ENCODE assay signal across 40 cellular contexts in the genomic region with DNA sequence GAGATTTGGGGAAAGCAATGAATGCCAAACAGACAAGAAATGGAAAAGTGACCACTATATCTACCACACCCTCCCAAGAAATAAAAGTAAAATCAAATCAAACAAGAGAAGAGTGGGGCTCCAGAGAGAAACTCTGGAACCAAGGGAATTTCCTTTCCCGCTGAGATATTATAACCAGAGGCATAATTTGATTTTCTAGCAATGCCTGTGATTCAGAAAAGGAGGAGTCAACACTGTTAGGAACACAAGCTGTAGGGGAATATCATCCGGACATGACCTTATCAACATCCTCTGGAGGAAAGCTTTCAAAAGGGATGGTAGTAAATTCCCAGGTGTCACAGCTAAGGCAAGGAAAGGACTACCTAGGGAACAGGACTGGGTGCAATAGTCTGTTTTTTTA. TPM values are rescaled to one million over a fixed set of nuclear protein-coding genes. Genes with fewer than 3 reads are reported as not detected.
"Had no signal": no experiment of that assay in that cellular context is flagged by ENCODE, and none has a peak within 500 bp of the region (broad histone marks: within the 10 kb centered on the region; RNA-seq: fewer than 3 reads in every experiment).

No MANE protein-coding gene starts in this region.

- H3K36me3 Mint-ChIP-seq: activated naive CD4-positive, alpha-beta T cell treated with anti-CD3 and anti-CD28 coated beads, Interleukin-2, amount 50 U/mL, for 24 hours; activated naive CD8-positive, alpha-beta T cell; activated naive CD8-positive, alpha-beta T cell treated with anti-CD3 and anti-CD28 coated beads for 36 hours; activated naive CD8-positive, alpha-beta T cell treated with anti-CD3 and anti-CD28 coated beads, Interleukin-2, amount 10 ng/mL, durations not matched to agents 7 days and 5 days; brain had no signal

- H3K27ac ChIP-seq: adrenal gland, ascending aorta, body of pancreas, brain microvascular endothelial cell, breast epithelium had no signal

- H3K9me3 ChIP-seq: adrenal gland, ascending aorta, body of pancreas, breast epithelium had no signal

- H3K9me3 Mint-ChIP-seq: activated naive CD4-positive, alpha-beta T cell treated with anti-CD3 and anti-CD28 coated beads for 36 hours; activated naive CD4-positive, alpha-beta T cell treated with anti-CD3 and anti-CD28 coated beads, Interleukin-2, amount 50 U/mL, for 24 hours; activated naive CD8-positive, alpha-beta T cell treated with anti-CD3 and anti-CD28 coated beads for 36 hours; activated naive CD8-positive, alpha-beta T cell treated with anti-CD3 and anti-CD28 coated beads, Interleukin-2, amount 10 ng/mL, durations not matched to agents 7 days and 5 days; activated naive CD8-positive, alpha-beta T cell treated with anti-CD3 and anti-CD28 coated beads, Interleukin-2, amount 50 U/mL, for 24 hours; activated T-cell treated with anti-CD3 and anti-CD28 coated beads, Interleukin-2, amount 50 U/mL, for 24 hours; activated T-cell treated with anti-CD3 and anti-CD28 coated beads, Interleukin-2, amount 50 U/mL, for 4 hours; activated T-cell treated with anti-CD3 and anti-CD28 coated beads, Interleukin-2, amount 50 U/mL, for 72 hours; activated T-helper 1 cell treated with anti-CD3 and anti-CD28 coated beads, Interleukin-12 subunit alpha, Interleukin-12 subunit beta, Interleukin-2, Interleukin-4 antibody, amounts not matched to agents 30 ng/mL and 10 ng/mL and 1 ng/mL, durations not matched to agents 14 hours and 24 hours and 36 hours; activated T-helper 17 cell treated with anti-CD3 and anti-CD28 coated beads, Interleukin-2, amount 50 U/mL, for 72 hours; activated T-helper 2 cell treated with anti-CD3 and anti-CD28 coated beads, Interferon-gamma antibody, Interleukin-2, Interleukin-4, amounts not matched to agents 10 μg/mL and 5 μg/mL and 100 μg/mL, durations not matched to agents 14 hours and 24 hours and 36 hours; brain; central memory CD8-positive, alpha-beta T cell had no signal

- DNase-seq: activated effector memory CD4-positive, alpha-beta T cell treated with anti-CD3 and anti-CD28 coated beads, Interleukin-2, amount 50 U/mL, for 16 hours; activated effector memory CD4-positive, alpha-beta T cell treated with Interleukin-2 at 50 U/mL for 16 hours; activated gamma-delta T cell; activated gamma-delta T cell treated with Interleukin-2 at 50 U/mL for 16 hours; activated naive CD4-positive, alpha-beta T cell; activated naive CD4-positive, alpha-beta T cell treated with anti-CD3 and anti-CD28 coated beads for 36 hours; activated naive CD4-positive, alpha-beta T cell treated with anti-CD3 and anti-CD28 coated beads, Interleukin-2, amount 50 U/mL, for 16 hours; activated naive CD4-positive, alpha-beta T cell treated with Interleukin-2 at 50 U/mL for 16 hours; activated naive CD8-positive, alpha-beta T cell treated with anti-CD3 and anti-CD28 coated beads for 36 hours; activated naive CD8-positive, alpha-beta T cell treated with anti-CD3 and anti-CD28 coated beads, Interleukin-2, amount 10 ng/mL, durations not matched to agents 7 days and 5 days; activated naive CD8-positive, alpha-beta T cell treated with anti-CD3 and anti-CD28 coated beads, Interleukin-2, amount 50 U/mL, for 24 hours; activated T-cell treated with anti-CD3 and anti-CD28 coated beads, Interleukin-2, amount 50 U/mL, for 1 hour; activated T-cell treated with anti-CD3 and anti-CD28 coated beads, Interleukin-2, amount 50 U/mL, for 24 hours; activated T-cell treated with anti-CD3 and anti-CD28 coated beads, Interleukin-2, amount 50 U/mL, for 4 hours; activated T-cell treated with anti-CD3 and anti-CD28 coated beads, Interleukin-2, amount 50 U/mL, for 48 hours; activated T-cell treated with anti-CD3 and anti-CD28 coated beads, Interleukin-2, amount 50 U/mL, for 72 hours; adrenal gland; amniotic stem cell; amygdala; anterior cingulate cortex; aorta; body of pancreas; brain microvascular endothelial cell; caudate nucleus; central memory CD4-positive, alpha-beta T cell; cerebellar nuclear complex had no signal

- H3K4me3 Mint-ChIP-seq: activated naive CD4-positive, alpha-beta T cell treated with anti-CD3 and anti-CD28 coated beads for 36 hours; activated naive CD4-positive, alpha-beta T cell treated with anti-CD3 and anti-CD28 coated beads, Interleukin-2, amount 50 U/mL, for 24 hours; activated naive CD8-positive, alpha-beta T cell; activated naive CD8-positive, alpha-beta T cell treated with anti-CD3 and anti-CD28 coated beads for 36 hours; activated naive CD8-positive, alpha-beta T cell treated with anti-CD3 and anti-CD28 coated beads, Interleukin-2, amount 10 ng/mL, durations not matched to agents 7 days and 5 days; activated naive CD8-positive, alpha-beta T cell treated with anti-CD3 and anti-CD28 coated beads, Interleukin-2, amount 50 U/mL, for 24 hours; activated T-cell treated with anti-CD3 and anti-CD28 coated beads, Interleukin-2, amount 50 U/mL, for 24 hours; activated T-cell treated with anti-CD3 and anti-CD28 coated beads, Interleukin-2, amount 50 U/mL, for 4 hours; activated T-cell treated with anti-CD3 and anti-CD28 coated beads, Interleukin-2, amount 50 U/mL, for 72 hours; activated T-helper 1 cell treated with anti-CD3 and anti-CD28 coated beads, Interleukin-12 subunit alpha, Interleukin-12 subunit beta, Interleukin-2, Interleukin-4 antibody, amounts not matched to agents 30 ng/mL and 10 ng/mL and 1 ng/mL, durations not matched to agents 14 hours and 24 hours and 36 hours; activated T-helper 17 cell treated with anti-CD3 and anti-CD28 coated beads, Interleukin-2, amount 50 U/mL, for 72 hours; brain; central memory CD8-positive, alpha-beta T cell had no signal

- H3K36me3 ChIP-seq: adrenal gland, ascending aorta, brain microvascular endothelial cell, breast epithelium, cardiac muscle cell had no signal

- ATAC-seq: activated naive CD4-positive, alpha-beta T cell treated with anti-CD3 and anti-CD28 coated beads, Interleukin-2, amount 50 U/mL, for 72 hours; activated naive CD8-positive, alpha-beta T cell treated with anti-CD3 and anti-CD28 coated beads, Interleukin-2, amount 50 U/mL, for 24 hours; activated T-cell treated with anti-CD3 and anti-CD28 coated beads, Interleukin-2, amount 50 U/mL, for 4 hours; activated T-cell treated with anti-CD3 and anti-CD28 coated beads, Interleukin-2, amount 50 U/mL, for 72 hours; activated T-helper 17 cell treated with anti-CD3 and anti-CD28 coated beads, Interleukin-2, amount 50 U/mL, for 72 hours; body of pancreas had no signal

- H3K4me1 Mint-ChIP-seq: activated naive CD4-positive, alpha-beta T cell treated with anti-CD3 and anti-CD28 coated beads, Interleukin-2, amount 50 U/mL, for 24 hours; activated naive CD8-positive, alpha-beta T cell treated with anti-CD3 and anti-CD28 coated beads, Interleukin-2, amount 10 ng/mL, durations not matched to agents 7 days and 5 days; activated naive CD8-positive, alpha-beta T cell treated with anti-CD3 and anti-CD28 coated beads, Interleukin-2, amount 50 U/mL, for 24 hours; activated T-helper 17 cell treated with anti-CD3 and anti-CD28 coated beads, Interleukin-2, amount 50 U/mL, for 72 hours; central memory CD8-positive, alpha-beta T cell had no signal

- H3K4me1 ChIP-seq: ascending aorta, body of pancreas, breast epithelium had no signal

- H3K27me3 ChIP-seq: adrenal gland, ascending aorta, body of pancreas, brain microvascular endothelial cell, breast epithelium, cardiac muscle cell had no signal

- H3K27ac Mint-ChIP-seq: activated naive CD4-positive, alpha-beta T cell treated with anti-CD3 and anti-CD28 coated beads for 36 hours; activated naive CD4-positive, alpha-beta T cell treated with anti-CD3 and anti-CD28 coated beads, Interleukin-2, amount 50 U/mL, for 24 hours; activated naive CD4-positive, alpha-beta T cell treated with anti-CD3 and anti-CD28 coated beads, Interleukin-2, amount 50 U/mL, for 72 hours; activated naive CD8-positive, alpha-beta T cell; activated naive CD8-positive, alpha-beta T cell treated with anti-CD3 and anti-CD28 coated beads for 36 hours; activated naive CD8-positive, alpha-beta T cell treated with anti-CD3 and anti-CD28 coated beads, Interleukin-2, amount 10 ng/mL, durations not matched to agents 7 days and 5 days; activated naive CD8-positive, alpha-beta T cell treated with anti-CD3 and anti-CD28 coated beads, Interleukin-2, amount 50 U/mL, for 24 hours; activated T-cell treated with anti-CD3 and anti-CD28 coated beads, Interleukin-2, amount 50 U/mL, for 24 hours; activated T-cell treated with anti-CD3 and anti-CD28 coated beads, Interleukin-2, amount 50 U/mL, for 72 hours; activated T-helper 1 cell treated with anti-CD3 and anti-CD28 coated beads, Interleukin-12 subunit alpha, Interleukin-12 subunit beta, Interleukin-2, Interleukin-4 antibody, amounts not matched to agents 30 ng/mL and 10 ng/mL and 1 ng/mL, durations not matched to agents 14 hours and 24 hours and 36 hours; activated T-helper 17 cell treated with anti-CD3 and anti-CD28 coated beads, Interleukin-2, amount 50 U/mL, for 72 hours; activated T-helper 2 cell treated with anti-CD3 and anti-CD28 coated beads, Interferon-gamma antibody, Interleukin-2, Interleukin-4, amounts not matched to agents 10 μg/mL and 5 μg/mL and 100 μg/mL, durations not matched to agents 14 hours and 24 hours and 36 hours; brain had no signal

- H3K4me3 ChIP-seq: adrenal gland, ascending aorta, body of pancreas, breast epithelium, cardiac muscle cell had no signal

RNA-seq across cellular contexts. Expression of gene LRRC55, which starts 29.6 kb away (rescaled TPM):
- total RNA-seq: activated naive CD4-positive, alpha-beta T cell treated with anti-CD3 and anti-CD28 coated beads for 36 hours; activated naive CD4-positive, alpha-beta T cell treated with anti-CD3 and anti-CD28 coated beads, Interleukin-2, amount 50 U/mL, for 72 hours; activated naive CD8-positive, alpha-beta T cell treated with anti-CD3 and anti-CD28 coated beads for 36 hours; activated naive CD8-positive, alpha-beta T cell treated with anti-CD3 and anti-CD28 coated beads, Interleukin-2, amount 10 ng/mL, durations not matched to agents 7 days and 5 days; activated T-cell treated with anti-CD3 and anti-CD28 coated beads, Interleukin-2, amount 50 U/mL, for 4 hours; activated T-cell treated with anti-CD3 and anti-CD28 coated beads, Interleukin-2, amount 50 U/mL, for 72 hours; activated T-helper 1 cell treated with anti-CD3 and anti-CD28 coated beads, Interleukin-12 subunit alpha, Interleukin-12 subunit beta, Interleukin-2, Interleukin-4 antibody, amounts not matched to agents 30 ng/mL and 10 ng/mL and 1 ng/mL, durations not matched to agents 14 hours and 24 hours and 36 hours; activated T-helper 17 cell treated with anti-CD3 and anti-CD28 coated beads, Interleukin-2, amount 50 U/mL, for 72 hours; activated T-helper 2 cell treated with anti-CD3 and anti-CD28 coated beads, Interferon-gamma antibody, Interleukin-2, Interleukin-4, amounts not matched to agents 10 μg/mL and 5 μg/mL and 100 μg/mL, durations not matched to agents 14 hours and 24 hours and 36 hours; ascending aorta; astrocyte; body of pancreas; breast epithelium; bronchial epithelial cell; chondrocyte had no signal
- polyA plus RNA-seq: cardiac muscle cell had no signal
